27 cellular contexts compared by ENCODE assay signal in genomic region chr14:50562841-50563240, GRCh38.
"Had no signal": no experiment of that assay in that cellular context is flagged by ENCODE, and none has a peak within 500 bp of the region (broad histone marks: within the 10 kb centered on the region; RNA-seq: fewer than 3 reads in every experiment).

No MANE protein-coding gene starts in this region.

- DNase-seq: stimulated activated CD4-positive, alpha-beta T cell treated with anti-CD3 and anti-CD28 coated beads, Interleukin-2, amount 100 ng/mL, for 24 hours; stimulated activated CD4-positive, alpha-beta T cell treated with anti-CD3 and anti-CD28 coated beads, Interleukin-2, amount 100 ng/mL, for 48 hours; stimulated activated CD4-positive, alpha-beta T cell treated with anti-CD3 and anti-CD28 coated beads, Interleukin-4, amount 100 ng/mL, for 1 hour; stimulated activated CD4-positive, alpha-beta T cell treated with anti-CD3 and anti-CD28 coated beads, Interleukin-4, amount 100 ng/mL, for 24 hours; stimulated activated CD4-positive, alpha-beta T cell treated with anti-CD3 and anti-CD28 coated beads, Interleukin-4, amount 100 ng/mL, for 4 hours; stimulated activated CD8-positive, alpha-beta memory T cell treated with anti-CD3 and anti-CD28 coated beads, Interleukin-4, amount 100 ng/mL, for 48 hours; stimulated activated naive B cell treated with anti-CD40 and anti-IgM and Interleukin-4, amounts not matched to agents 10 μg/mL and 1 μg/mL and 100 μg/mL, for 72 hours; stimulated activated naive CD4-positive, alpha-beta T cell; stimulated activated naive CD4-positive, alpha-beta T cell treated with Interleukin-2 at 50 U/mL for 16 hours; stimulated activated naive CD8-positive, alpha-beta T cell treated with anti-CD3 and anti-CD28 coated beads, Interleukin-15, amount 100 ng/mL, for 72 hours; stimulated activated naive CD8-positive, alpha-beta T cell treated with anti-CD3 and anti-CD28 coated beads, Interleukin-15, Interleukin-2, amounts not matched to agents 100 U/mL and 50 U/mL, for 24 hours; substantia nigra; testis; thyroid gland; tibial artery; transverse colon; trophoblast cell; upper lobe of left lung; upper lobe of right lung; uterus had no signal

- H3K4me3 Mint-ChIP-seq: stimulated activated effector memory CD8-positive, alpha-beta T cell treated with anti-CD3 and anti-CD28 coated beads, Interleukin-12 subunit alpha, Interleukin-12 subunit beta, amount 100 ng/mL, for 72 hours; stimulated activated memory B cell treated with anti-CD40 and anti-IgM and Interleukin-4, amounts not matched to agents 10 μg/mL and 1 μg/mL and 100 μg/mL, for 72 hours; stimulated activated naive B cell treated with anti-CD40 and anti-IgM and Interleukin-4, amounts not matched to agents 10 μg/mL and 1 μg/mL and 100 μg/mL, for 72 hours; stimulated activated naive CD8-positive, alpha-beta T cell treated with anti-CD3 and anti-CD28 coated beads, Interleukin-15, amount 100 ng/mL, for 72 hours; stimulated activated naive CD8-positive, alpha-beta T cell treated with anti-CD3 and anti-CD28 coated beads, Interleukin-15, Interleukin-2, amounts not matched to agents 100 ng/mL and 50 ng/mL, for 24 hours had no signal

- H3K36me3 ChIP-seq: thoracic aorta, thyroid gland, tibial artery, transverse colon, upper lobe of left lung, upper lobe of right lung, uterus, vagina had no signal

- H3K27me3 ChIP-seq: testis, thyroid gland, tibial artery, tibial nerve, transverse colon, upper lobe of left lung, upper lobe of right lung, uterus, vagina had no signal

- ATAC-seq: stimulated activated effector memory CD8-positive, alpha-beta T cell treated with anti-CD3 and anti-CD28 coated beads, Interleukin-12 subunit alpha, Interleukin-12 subunit beta, amount 100 ng/mL, for 72 hours; stimulated activated memory B cell treated with anti-CD40 and anti-IgM and Interleukin-4, amounts not matched to agents 10 μg/mL and 1 μg/mL and 100 μg/mL, for 72 hours; stimulated activated naive B cell treated with anti-CD40 and anti-IgM and Interleukin-4, amounts not matched to agents 10 μg/mL and 1 μg/mL and 100 μg/mL, for 72 hours; stimulated activated naive CD8-positive, alpha-beta T cell treated with anti-CD3 and anti-CD28 coated beads, Interleukin-15, amount 100 ng/mL, for 72 hours; stimulated activated naive CD8-positive, alpha-beta T cell treated with anti-CD3 and anti-CD28 coated beads, Interleukin-15, Interleukin-2, amounts not matched to agents 100 U/mL and 50 U/mL, for 24 hours; upper lobe of right lung had no signal

- H3K4me3 ChIP-seq: testis, thoracic aorta, thyroid gland, tibial artery, tibial nerve, transverse colon, upper lobe of left lung, upper lobe of right lung, uterus, vagina had no signal

- H3K36me3 Mint-ChIP-seq: stimulated activated effector memory CD8-positive, alpha-beta T cell treated with anti-CD3 and anti-CD28 coated beads, Interleukin-12 subunit alpha, Interleukin-12 subunit beta, amount 100 ng/mL, for 72 hours had no signal

- H3K27ac Mint-ChIP-seq: stimulated activated effector memory CD8-positive, alpha-beta T cell treated with anti-CD3 and anti-CD28 coated beads, Interleukin-12 subunit alpha, Interleukin-12 subunit beta, amount 100 ng/mL, for 72 hours; stimulated activated memory B cell treated with anti-CD40 and anti-IgM and Interleukin-4, amounts not matched to agents 10 μg/mL and 1 μg/mL and 100 μg/mL, for 72 hours; stimulated activated naive B cell treated with anti-CD40 and anti-IgM and Interleukin-4, amounts not matched to agents 10 μg/mL and 1 μg/mL and 100 μg/mL, for 72 hours; stimulated activated naive CD8-positive, alpha-beta T cell treated with anti-CD3 and anti-CD28 coated beads, Interleukin-15, amount 100 ng/mL, for 72 hours; stimulated activated naive CD8-positive, alpha-beta T cell treated with anti-CD3 and anti-CD28 coated beads, Interleukin-15, Interleukin-2, amounts not matched to agents 100 ng/mL and 50 ng/mL, for 24 hours; type B pancreatic cell had no signal

- H3K4me1 ChIP-seq: upper lobe of right lung, uterus, vagina had no signal

- H3K9me3 ChIP-seq: testis, thoracic aorta, thyroid gland, tibial artery, transverse colon, upper lobe of left lung, upper lobe of right lung, uterus, vagina had no signal

- H3K27ac ChIP-seq: testis, thoracic aorta, thyroid gland, tibial artery, transverse colon, upper lobe of left lung, upper lobe of right lung, uterus, vagina had no signal

- H3K9me3 Mint-ChIP-seq: stimulated activated effector memory CD8-positive, alpha-beta T cell treated with anti-CD3 and anti-CD28 coated beads, Interleukin-12 subunit alpha, Interleukin-12 subunit beta, amount 100 ng/mL, for 72 hours; stimulated activated naive CD8-positive, alpha-beta T cell treated with anti-CD3 and anti-CD28 coated beads, Interleukin-15, Interleukin-2, amounts not matched to agents 100 ng/mL and 50 ng/mL, for 24 hours; type B pancreatic cell had no signal
